Comparison of ENCODE assay signal across 30 cellular contexts in the genomic region with DNA sequence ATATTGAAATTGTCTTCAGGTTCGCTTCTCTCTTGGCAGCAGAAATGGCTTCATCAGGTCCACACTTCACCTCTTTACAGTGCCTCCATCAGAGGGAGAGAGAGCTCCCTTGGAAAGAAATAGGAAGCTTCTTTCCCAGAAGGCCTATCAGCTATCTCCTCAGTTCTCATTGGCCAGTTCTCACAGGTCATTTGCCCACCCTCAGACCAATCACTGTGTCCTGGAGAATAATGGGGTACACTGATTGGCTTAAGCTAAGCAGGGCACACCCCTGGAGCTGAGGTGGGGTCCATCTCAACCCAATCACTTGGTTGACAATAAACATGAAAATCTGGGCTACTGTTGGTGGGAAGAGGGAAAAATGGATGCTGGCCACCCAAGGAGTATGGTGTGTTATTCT. TPM values are rescaled to one million over a fixed set of nuclear protein-coding genes. Genes with fewer than 3 reads are reported as not detected.
A peak's percentile ranks its signal among the peaks of the same experiment; 100 is the strongest.
DNase-seq lines count a peak whose midpoint lies in the region; ATAC-seq and TF ChIP-seq lines count a peak whose summit lies in the region.
"Had no signal": no experiment of that assay in that cellular context is flagged by ENCODE, and none has a peak within 500 bp of the region (broad histone marks: within the 10 kb centered on the region; RNA-seq: fewer than 3 reads in every experiment).

No MANE protein-coding gene starts in this region.

- H2BK5ac ChIP-seq in IMR-90 (ENCODE audit: low read depth, low read length, poor library complexity, severe bottlenecking) = no peak overlapping the region
- no peak overlapping the region for H2BK5ac ChIP-seq in H9 (ENCODE audit: insufficient read length, low read length)

- peaks cover 2% of the 10 kb centered on the region; the same call in 1 of the 2 replicates for H4K20me1 ChIP-seq in IMR-90 (ENCODE audit: insufficient read depth, low read length)
- H4K20me1 ChIP-seq in neural progenitor cell (ENCODE audit: low read depth) = no peaks in the 10 kb centered on the region
- H4K20me1 ChIP-seq in H9 (ENCODE audit: control insufficient read depth, insufficient read depth, insufficient read length) = no peaks in the 10 kb centered on the region

- H3K79me1 ChIP-seq in IMR-90 (ENCODE audit: low read depth in 1 of 2, low read length in 2 of 2) (no peaks in the 10 kb centered on the region), H9 (ENCODE audit: insufficient read depth, low read depth, low read length, poor library complexity, severe bottlenecking) (no peaks in the 10 kb centered on the region)

- no peaks in the 10 kb centered on the region for H3K23me2 ChIP-seq in H9 (ENCODE audit: insufficient read length, low read depth, low read length, poor library complexity, severe bottlenecking)

- BruUV-seq in IMR-90 (replicated peaks; lab: Mats Ljungman, UMichigan) = no TSS peak

- no peaks in the 10 kb centered on the region for H3K36me3 ChIP-seq in IMR-90 (ENCODE audit: control insufficient read depth, insufficient read depth, low read length)
- H3K36me3 ChIP-seq in neural progenitor cell = no peaks in the 10 kb centered on the region
- H3K36me3 ChIP-seq: left lung had no signal

- no CpG with 5 or more reads among the region's 1 CpG for WGBS in IMR-90 (ENCODE audit: extremely low coverage in 2 of 2, insufficient read length in 1 of 2), 2 experiments
- no CpG with 5 or more reads among the region's 1 CpG for WGBS in H9 (ENCODE audit: extremely low coverage, insufficient read length, low lambda C conversion rate)

- no peaks in the 10 kb centered on the region for H3K27me3 Mint-ChIP-seq in activated T-helper 17 cell treated with anti-CD3 and anti-CD28 coated beads, Interleukin-2, amount 50 U/mL, for 72 hours
- peaks cover 4% of the 10 kb centered on the region for H3K27me3 Mint-ChIP-seq in neural progenitor cell (ENCODE audit: insufficient read depth, low read depth)
- peaks cover 37% of the 10 kb centered on the region for H3K27me3 Mint-ChIP-seq in nephron progenitor cell (ENCODE audit: low read depth, poor library complexity)
- H3K27me3 Mint-ChIP-seq in H9 (ENCODE audit: low read depth) = peaks cover 4% of the 10 kb centered on the region

- POLR2A ChIA-PET in IMR-90 (lab: Charles Lee; ENCODE audit: unreplicated experiment) = no interaction called here

- H3K27me3 ChIP-seq in IMR-90 (ENCODE audit: control insufficient read depth, insufficient read depth, low read length) (peaks cover 6% of the 10 kb centered on the region; the same call in 1 of the 2 replicates), neural progenitor cell (no peaks in the 10 kb centered on the region), H9 (ENCODE audit: insufficient read depth, low read length) (no peaks in the 10 kb centered on the region)
- H3K27me3 ChIP-seq: body of pancreas, dorsolateral prefrontal cortex, left lung had no signal

- H3F3A ChIP-seq in neural progenitor cell (ENCODE audit: low read depth) = no peaks in the 10 kb centered on the region

- H2AFZ ChIP-seq in IMR-90 (replicated peaks; ENCODE audit: low read length, poor library complexity) = no peak overlapping the region
- H2AFZ ChIP-seq in neural progenitor cell (replicated peaks) = peak overlapping the region; percentile 6
- H2AFZ ChIP-seq in H9 (ENCODE audit: low read length) = no peak overlapping the region

- no peaks in the 10 kb centered on the region for H3K9me3 ChIP-seq in IMR-90 (ENCODE audit: control insufficient read depth, insufficient read depth, low read length)
- H3K9me3 ChIP-seq in neural progenitor cell (ENCODE audit: low read depth) = no peaks in the 10 kb centered on the region
- no peaks in the 10 kb centered on the region for H3K9me3 ChIP-seq in H9 (ENCODE audit: control insufficient read depth, low read depth, low read length)
- H3K9me3 ChIP-seq: body of pancreas, left lung, SK-N-SH had no signal

- peak overlapping the region; percentile 78; the same call in 2 of the 3 replicates for H2BK15ac ChIP-seq in IMR-90 (ENCODE audit: low read depth, low read length)
- no peak overlapping the region for H2BK15ac ChIP-seq in H9 (ENCODE audit: low read depth, low read length)

- dilution Hi-C loops in IMR-90 (cut with HindIII; ENCODE audit: low sequenced_read_pairs, unreplicated experiment) = no loop called here

- no peak for ATAC-seq in IMR-90 (ENCODE audit: low read depth)
- ATAC-seq in activated T-helper 17 cell treated with anti-CD3 and anti-CD28 coated beads, Interleukin-2, amount 50 U/mL, for 72 hours (replicated peaks) = no peak
- ATAC-seq: body of pancreas, left lung had no signal

- H4K8ac ChIP-seq in IMR-90 (ENCODE audit: low read depth in 2 of 2, low read length in 2 of 2) (no peak overlapping the region), H9 (replicated peaks; ENCODE audit: insufficient read length, low read depth, low read length) (no peak overlapping the region)

- no peaks in the 10 kb centered on the region for H3K9me1 ChIP-seq in IMR-90 (ENCODE audit: insufficient read depth, low read length)

- H3K18ac ChIP-seq in IMR-90 (ENCODE audit: low read depth, low read length) = no peak overlapping the region
- H3K18ac ChIP-seq in H9 (ENCODE audit: insufficient read length, low read depth, low read length) = no peak overlapping the region

- H3K4me3 ChIP-seq in IMR-90 (ENCODE audit: insufficient read depth, low read depth, low read length) = no peak overlapping the region
- no peak overlapping the region for H3K4me3 ChIP-seq in neural progenitor cell
- H3K4me3 ChIP-seq: body of pancreas, dorsolateral prefrontal cortex, left lung, skin epidermis had no signal

- H2BK120ac ChIP-seq in IMR-90 (ENCODE audit: low read depth, low read length) (peak overlapping the region; percentile 57; the same call in 1 of the 2 replicates), H9 (ENCODE audit: low read depth, low read length, poor library complexity, severe bottlenecking) (no peak overlapping the region)

- no peak overlapping the region for H3K23ac ChIP-seq in IMR-90 (ENCODE audit: low read depth, low read length)
- no peak overlapping the region for H3K23ac ChIP-seq in H9 (ENCODE audit: insufficient read length, low read depth, low read length)

- H3K27ac Mint-ChIP-seq in activated T-helper 17 cell treated with anti-CD3 and anti-CD28 coated beads, Interleukin-2, amount 50 U/mL, for 72 hours = peak overlapping the region; percentile 3
- H3K27ac Mint-ChIP-seq in neural progenitor cell (no peak overlapping the region), nephron progenitor cell (no peak overlapping the region), H9 (no peak overlapping the region; a peak in 1 of 7 replicates)
- H3K27ac Mint-ChIP-seq: type B pancreatic cell had no signal

- H2AK9ac ChIP-seq in IMR-90 (replicated peaks; ENCODE audit: low read depth, low read length, poor library complexity) = no peak overlapping the region

- no peak overlapping the region for H3K56ac ChIP-seq in IMR-90 (ENCODE audit: extremely low read depth, insufficient read depth, low read length)
- H3K56ac ChIP-seq in H9 (ENCODE audit: insufficient read length, low read depth, low read length) = no peak overlapping the region

- intact Hi-C loops in IMR-90 (cut with micrococcal nuclease) = no loop called here

- no peak overlapping the region for H3T11ph ChIP-seq in H9 (ENCODE audit: low read length)

- no peak for TF ChIP-seq CTCF in IMR-90 (conservative IDR thresholded peaks at IDR 0.05; ENCODE audit: low read depth, low read length)
- no peak for TF ChIP-seq CTCF in neural progenitor cell (IDR thresholded peaks at IDR 0.05)
- TF ChIP-seq CTCF in nephron progenitor cell (IDR thresholded peaks at IDR 0.05) = no peak
- TF ChIP-seq CTCF in H9 (conservative IDR thresholded peaks at IDR 0.05) = no peak

- CTCF ChIA-PET in IMR-90 (lab: Yijun Ruan, JAX) = no interaction called here

- H3K4me1 ChIP-seq in IMR-90 (ENCODE audit: control insufficient read depth, insufficient read depth, low read length) (peaks cover 5% of the 10 kb centered on the region), neural progenitor cell (no peaks in the 10 kb centered on the region), H9 (ENCODE audit: insufficient read depth, low read length) (no peaks in the 10 kb centered on the region; the same call in 1 of the 2 replicates)
- H3K4me1 ChIP-seq: body of pancreas had no signal

- no peaks in the 10 kb centered on the region for H3K79me2 ChIP-seq in neural progenitor cell (ENCODE audit: low read depth)
- no peaks in the 10 kb centered on the region for H3K79me2 ChIP-seq in H9 (ENCODE audit: insufficient read depth, low read length)

- peak; percentile 21 for DNase-seq in DMS 273 (lab: John Stamatoyannopoulos, UW; ENCODE audit: unreplicated experiment)
- DNase-seq in IMR-90 = no peak
- DNase-seq in neural progenitor cell (ENCODE audit: low spot score) = no peak
- no peak for DNase-seq in nephron progenitor cell
- DNase-seq in UCSD-AML1 (lab: John Stamatoyannopoulos, UW; ENCODE audit: unreplicated experiment) = no peak
- no peak for DNase-seq in H9
- DNase-seq: activated CD4-positive, alpha-beta T cell treated with anti-CD3 and anti-CD28 coated beads for 4 hours; activated naive CD4-positive, alpha-beta T cell treated with Interleukin-2 at 50 U/mL for 16 hours; activated T-cell treated with anti-CD3 and anti-CD28 coated beads, Interleukin-2, amount 50 U/mL, for 48 hours; body of pancreas; cerebellar nuclear complex; dorsolateral prefrontal cortex; left lung; mesendoderm; NCI-H2081; NCI-H345; NCI-H774; occipital lobe; SK-N-SH; stimulated activated CD4-positive, alpha-beta T cell treated with anti-CD3 and anti-CD28 coated beads, Interleukin-2, amount 100 ng/mL, for 24 hours; T-helper 2 cell had no signal

- H4K5ac ChIP-seq in IMR-90 (ENCODE audit: low read depth, low read length) = no peak overlapping the region
- no peak overlapping the region for H4K5ac ChIP-seq in H9 (ENCODE audit: insufficient read length, low read depth, low read length)

- no peaks in the 10 kb centered on the region for H3K36me3 Mint-ChIP-seq in activated T-helper 17 cell treated with anti-CD3 and anti-CD28 coated beads, Interleukin-2, amount 50 U/mL, for 72 hours (ENCODE audit: low read depth)
- H3K36me3 Mint-ChIP-seq in neural progenitor cell (no peaks in the 10 kb centered on the region), nephron progenitor cell (ENCODE audit: low read depth) (no peaks in the 10 kb centered on the region), H9 (ENCODE audit: insufficient read depth in 1 of 3, low read depth in 3 of 3) (no peaks in the 10 kb centered on the region)
- H3K36me3 Mint-ChIP-seq: type B pancreatic cell had no signal

- no peak for TF ChIP-seq POLR2A in IMR-90 (IDR thresholded peaks at IDR 0.05; ENCODE audit: low read depth, low read length)

- H2BK20ac ChIP-seq in IMR-90 (ENCODE audit: low read depth, low read length) (no peak overlapping the region), H9 (ENCODE audit: low read depth, low read length, poor library complexity, severe bottlenecking) (no peak overlapping the region)

- H3K4me3 Mint-ChIP-seq in activated T-helper 17 cell treated with anti-CD3 and anti-CD28 coated beads, Interleukin-2, amount 50 U/mL, for 72 hours = no peak overlapping the region
- no peak overlapping the region for H3K4me3 Mint-ChIP-seq in neural progenitor cell
- no peak overlapping the region for H3K4me3 Mint-ChIP-seq in nephron progenitor cell
- no peak overlapping the region for H3K4me3 Mint-ChIP-seq in H9
- H3K4me3 Mint-ChIP-seq: type B pancreatic cell had no signal

- H4K91ac ChIP-seq in IMR-90 (ENCODE audit: insufficient read depth, low read depth, low read length) = peak overlapping the region; percentile 21; the same call in 1 of the 2 replicates
- H4K91ac ChIP-seq in H9 (ENCODE audit: insufficient read length, low read depth, low read length) = no peak overlapping the region

- H3K27ac ChIP-seq in IMR-90 (ENCODE audit: insufficient read depth, low read length) (no peak overlapping the region), neural progenitor cell (no peak overlapping the region), H9 (ENCODE audit: insufficient read length, low read depth, low read length) (no peak overlapping the region)
- H3K27ac ChIP-seq: body of pancreas, C4-2B, RWPE1 had no signal

- H3K14ac ChIP-seq in IMR-90 (replicated peaks; ENCODE audit: low read depth, low read length) (0 out of 2 replicates have a peak overlapping the region, but pooled peaks have one; percentile 6), H9 (ENCODE audit: insufficient read depth, low read length) (no peak overlapping the region)

- H3K9me3 Mint-ChIP-seq in activated T-helper 17 cell treated with anti-CD3 and anti-CD28 coated beads, Interleukin-2, amount 50 U/mL, for 72 hours = no peaks in the 10 kb centered on the region
- no peaks in the 10 kb centered on the region for H3K9me3 Mint-ChIP-seq in neural progenitor cell
- no peaks in the 10 kb centered on the region for H3K9me3 Mint-ChIP-seq in nephron progenitor cell
- no peaks in the 10 kb centered on the region for H3K9me3 Mint-ChIP-seq in H9
- H3K9me3 Mint-ChIP-seq: type B pancreatic cell had no signal

- H3K9ac ChIP-seq in IMR-90 (ENCODE audit: low read depth, low read length) (no peak overlapping the region), neural progenitor cell (no peak overlapping the region), H9 (ENCODE audit: extremely low read depth, insufficient read length, low read length) (no peak overlapping the region)
- H3K9ac ChIP-seq: SK-N-SH had no signal

- no peak overlapping the region; the same call in 1 of the 2 replicates for H2AK5ac ChIP-seq in IMR-90 (ENCODE audit: low read depth, low read length)
- H2AK5ac ChIP-seq in H9 (ENCODE audit: insufficient read length, low read length) = no peak overlapping the region

- no peak overlapping the region for H3K4ac ChIP-seq in IMR-90 (ENCODE audit: low read depth, low read length)
- no peak overlapping the region for H3K4ac ChIP-seq in H9 (ENCODE audit: low read depth, low read length)

- no peak for TF ChIP-seq RAD21 in IMR-90 (IDR thresholded peaks at IDR 0.05; ENCODE audit: low read length)

- peaks cover 22% of the 10 kb centered on the region for H3K4me1 Mint-ChIP-seq in activated T-helper 17 cell treated with anti-CD3 and anti-CD28 coated beads, Interleukin-2, amount 50 U/mL, for 72 hours
- peaks cover 7% of the 10 kb centered on the region for H3K4me1 Mint-ChIP-seq in neural progenitor cell
- peaks cover 7% of the 10 kb centered on the region for H3K4me1 Mint-ChIP-seq in nephron progenitor cell
- H3K4me1 Mint-ChIP-seq in H9 = peaks cover 16 to 28% of the 10 kb centered on the region in 2 experiments

- H3K4me2 ChIP-seq in IMR-90 (ENCODE audit: low read depth, low read length) = no peak overlapping the region
- no peak overlapping the region for H3K4me2 ChIP-seq in neural progenitor cell
- H3K4me2 ChIP-seq in H9 (ENCODE audit: insufficient read depth, insufficient read length, low read length) = no peak overlapping the region
- H3K4me2 ChIP-seq: SK-N-SH had no signal

- H2BK12ac ChIP-seq in H9 (ENCODE audit: insufficient read length, low read depth, low read length) = no peak overlapping the region

- in situ Hi-C loops in IMR-90 (cut with MboI; ENCODE audit: low sequenced_read_pairs) = no loop called here

RNA-seq across cellular contexts. Expression of a gene that starts 5.2 kb away (rescaled TPM):
- total RNA-seq in IMR-90 (2012; rRNA removed) = not detected in 2 replicates
- polyA plus RNA-seq in IMR-90 (2012; rRNA removed) = not detected in 2 replicates
- polyA plus RNA-seq in IMR-90 (2012; cell fraction: cytosol; rRNA removed) = not detected in 2 replicates
- polyA plus RNA-seq in IMR-90 (2012; cell fraction: nucleus; rRNA removed; ENCODE audit: low replicate concordance) = 0.13 and 0.24 TPM in 2 replicates
- 10 to 100 TPM; 10.6 to 32.4 TPM for total RNA-seq in activated T-helper 17 cell treated with anti-CD3 and anti-CD28 coated beads, Interleukin-2, amount 50 U/mL, for 72 hours
- 0.65 TPM in 1 of 2 replicates, not detected in the other for total RNA-seq in neural progenitor cell (ENCODE audit: low replicate concordance)
- total RNA-seq in H9 (2021) = not detected in 2 replicates
- total RNA-seq: endothelial cell of umbilical vein, MCF 10A, occipital lobe, pulmonary artery endothelial cell had no signal
- polyA plus RNA-seq: endothelial cell of umbilical vein, SK-N-SH had no signal

RNA-seq across cellular contexts. Expression of a gene that starts 31.3 kb away (rescaled TPM):
- not detected in 2 replicates for total RNA-seq in IMR-90 (2012; rRNA removed)
- polyA plus RNA-seq in IMR-90 (2012; rRNA removed) = not detected in 2 replicates
- polyA plus RNA-seq in IMR-90 (2012; cell fraction: cytosol; rRNA removed) = 0.07 TPM in 1 of 2 replicates, not detected in the other
- not detected in 2 replicates for polyA plus RNA-seq in IMR-90 (2012; cell fraction: nucleus; rRNA removed; ENCODE audit: low replicate concordance)
- not detected for total RNA-seq in activated T-helper 17 cell treated with anti-CD3 and anti-CD28 coated beads, Interleukin-2, amount 50 U/mL, for 72 hours
- not detected in 2 replicates for total RNA-seq in neural progenitor cell (ENCODE audit: low replicate concordance)
- not detected in 2 replicates for total RNA-seq in H9 (2021)
- total RNA-seq: activated CD8-positive, alpha-beta memory T cell treated with anti-CD3 and anti-CD28 coated beads for 36 hours; body of pancreas; dorsolateral prefrontal cortex; endothelial cell of umbilical vein; pulmonary artery endothelial cell had no signal
- polyA plus RNA-seq: endothelial cell of umbilical vein, SK-N-SH had no signal

RNA-seq across cellular contexts. Expression of a gene that starts 54.5 kb away (rescaled TPM):
- total RNA-seq in IMR-90 (2012; rRNA removed) (7.8 and 7.9 TPM in 2 replicates), neural progenitor cell (ENCODE audit: low replicate concordance) (0.43 TPM in 1 of 2 replicates, not detected in the other), H9 (2021) (0.20 and 0.22 TPM in 2 replicates)
- polyA plus RNA-seq in IMR-90 (2012; rRNA removed) = 9.0 and 11.2 TPM in 2 replicates
- 6.2 and 7.6 TPM in 2 replicates for polyA plus RNA-seq in IMR-90 (2012; cell fraction: cytosol; rRNA removed)
- 5.0 and 13.0 TPM in 2 replicates for polyA plus RNA-seq in IMR-90 (2012; cell fraction: nucleus; rRNA removed; ENCODE audit: low replicate concordance)
- not detected for total RNA-seq in activated T-helper 17 cell treated with anti-CD3 and anti-CD28 coated beads, Interleukin-2, amount 50 U/mL, for 72 hours
- total RNA-seq: activated CD8-positive, alpha-beta memory T cell treated with anti-CD3 and anti-CD28 coated beads for 36 hours had no signal
